19 cellular contexts compared by ENCODE assay signal in genomic region chr15:25181290-25182097, GRCh38.
A peak's percentile ranks its signal among the peaks of the same experiment; 100 is the strongest.
DNase-seq lines count a peak whose midpoint lies in the region; ATAC-seq, FAIRE-seq and TF ChIP-seq lines count a peak whose summit lies in the region.
"Had no signal": no experiment of that assay in that cellular context is flagged by ENCODE, and none has a peak within 500 bp of the region (broad histone marks: within the 10 kb centered on the region; RNA-seq: fewer than 3 reads in every experiment).

No MANE protein-coding gene starts in this region.

- intact Hi-C loops in Right ventricle myocardium inferior (cut with DNase I): no loop called here
- intact Hi-C loops in uterus (cut with DNase I; ENCODE audit: low total_unique reads): no loop called here

- H3K27me3 ChIP-seq in uterus (no peaks in the 10 kb centered on the region), small intestine (ENCODE audit: control insufficient read depth in 2 of 2, insufficient read depth in 2 of 2, low read length in 2 of 2) (no peaks in the 10 kb centered on the region)
- H3K27me3 ChIP-seq: gastrocnemius medialis had no signal

- no peak overlapping the region for H3K4me3 Mint-ChIP-seq in activated naive CD8-positive, alpha-beta T cell treated with anti-CD3 and anti-CD28 coated beads, Interleukin-2, amount 10 ng/mL, durations not matched to agents 7 days and 5 days
- no peak overlapping the region for H3K4me3 Mint-ChIP-seq in activated naive CD8-positive, alpha-beta T cell treated with anti-CD3 and anti-CD28 coated beads, Interleukin-2, amount 50 U/mL, for 24 hours
- H3K4me3 Mint-ChIP-seq: activated naive CD8-positive, alpha-beta T cell treated with anti-CD3 and anti-CD28 coated beads for 36 hours; CD8-positive, alpha-beta memory T cell; immature natural killer cell had no signal

- no peak for ATAC-seq in activated naive CD8-positive, alpha-beta T cell treated with anti-CD3 and anti-CD28 coated beads, Interleukin-2, amount 10 ng/mL, durations not matched to agents 7 days and 5 days (ENCODE audit: low read depth)
- no peak for ATAC-seq in activated naive CD8-positive, alpha-beta T cell treated with anti-CD3 and anti-CD28 coated beads, Interleukin-2, amount 50 U/mL, for 24 hours
- ATAC-seq in Right ventricle myocardium inferior: no peak
- no peak for ATAC-seq in omental fat pad (ENCODE audit: low FRiP score)
- no peak for ATAC-seq in GM18505 (IDR thresholded peaks at IDR 0.05; ENCODE audit: unreplicated experiment)
- ATAC-seq: gastrocnemius medialis, GM12878 had no signal

- H3K27ac ChIP-seq in uterus (no peak overlapping the region), small intestine (ENCODE audit: low read depth in 1 of 2, low read length in 1 of 2) (no peak overlapping the region)
- H3K27ac ChIP-seq: gastrocnemius medialis, prostate gland had no signal

- no peak for FAIRE-seq in small intestine (lab: Jason Lieb, UNC)
- FAIRE-seq: endothelial cell of umbilical vein, GM12878 had no signal

- TF ChIP-seq POLR2A in uterus (IDR thresholded peaks at IDR 0.05) (no peak), GM18505 (IDR thresholded peaks at IDR 0.05; ENCODE audit: borderline replicate concordance, extremely low read depth, insufficient read depth, insufficient read length) (no peak)

- H3K4me1 ChIP-seq in uterus (no peaks in the 10 kb centered on the region), small intestine (ENCODE audit: control insufficient read depth in 2 of 2, insufficient read depth in 1 of 2, low read depth in 1 of 2, low read length in 1 of 2) (no peaks in the 10 kb centered on the region)
- H3K4me1 ChIP-seq: gastrocnemius medialis, prostate gland had no signal

- POLR2A ChIA-PET in activated naive CD8-positive, alpha-beta T cell treated with anti-CD3 and anti-CD28 coated beads, Interleukin-2, amount 10 ng/mL, durations not matched to agents 7 days and 5 days (lab: Charles Lee): no interaction called here

- no peak overlapping the region for H3K27ac Mint-ChIP-seq in activated naive CD8-positive, alpha-beta T cell treated with anti-CD3 and anti-CD28 coated beads, Interleukin-2, amount 10 ng/mL, durations not matched to agents 7 days and 5 days
- H3K27ac Mint-ChIP-seq in activated naive CD8-positive, alpha-beta T cell treated with anti-CD3 and anti-CD28 coated beads, Interleukin-2, amount 50 U/mL, for 24 hours: no peak overlapping the region
- H3K27ac Mint-ChIP-seq: activated naive CD8-positive, alpha-beta T cell treated with anti-CD3 and anti-CD28 coated beads for 36 hours; CD8-positive, alpha-beta memory T cell; immature natural killer cell had no signal

- no peak overlapping the region for H3K4me3 ChIP-seq in uterus
- H3K4me3 ChIP-seq in small intestine (ENCODE audit: low read depth in 1 of 2, low read length in 2 of 2): no peak overlapping the region
- H3K4me3 ChIP-seq: gastrocnemius medialis, GM12878, prostate gland had no signal

- H3K9me3 ChIP-seq in uterus (no peaks in the 10 kb centered on the region), small intestine (ENCODE audit: control insufficient read depth, low read depth) (peaks cover 6% of the 10 kb centered on the region)
- H3K9me3 ChIP-seq: gastrocnemius medialis, prostate gland, SK-N-SH had no signal

- H3K4me1 Mint-ChIP-seq in activated naive CD8-positive, alpha-beta T cell treated with anti-CD3 and anti-CD28 coated beads, Interleukin-2, amount 10 ng/mL, durations not matched to agents 7 days and 5 days: no peaks in the 10 kb centered on the region
- H3K4me1 Mint-ChIP-seq in activated naive CD8-positive, alpha-beta T cell treated with anti-CD3 and anti-CD28 coated beads, Interleukin-2, amount 50 U/mL, for 24 hours: no peaks in the 10 kb centered on the region
- H3K4me1 Mint-ChIP-seq: activated naive CD8-positive, alpha-beta T cell treated with anti-CD3 and anti-CD28 coated beads for 36 hours; CD8-positive, alpha-beta memory T cell; immature natural killer cell had no signal

- H3K27me3 Mint-ChIP-seq in activated naive CD8-positive, alpha-beta T cell treated with anti-CD3 and anti-CD28 coated beads, Interleukin-2, amount 10 ng/mL, durations not matched to agents 7 days and 5 days: no peaks in the 10 kb centered on the region
- H3K27me3 Mint-ChIP-seq in activated naive CD8-positive, alpha-beta T cell treated with anti-CD3 and anti-CD28 coated beads, Interleukin-2, amount 50 U/mL, for 24 hours: no peaks in the 10 kb centered on the region
- H3K27me3 Mint-ChIP-seq: activated naive CD8-positive, alpha-beta T cell treated with anti-CD3 and anti-CD28 coated beads for 36 hours; CD8-positive, alpha-beta memory T cell had no signal

- H3K9me3 Mint-ChIP-seq in activated naive CD8-positive, alpha-beta T cell treated with anti-CD3 and anti-CD28 coated beads, Interleukin-2, amount 10 ng/mL, durations not matched to agents 7 days and 5 days: peaks cover 5% of the 10 kb centered on the region
- peaks cover 7% of the 10 kb centered on the region for H3K9me3 Mint-ChIP-seq in activated naive CD8-positive, alpha-beta T cell treated with anti-CD3 and anti-CD28 coated beads, Interleukin-2, amount 50 U/mL, for 24 hours

- H3K36me3 ChIP-seq in uterus: no peaks in the 10 kb centered on the region
- H3K36me3 ChIP-seq in small intestine (ENCODE audit: control insufficient read depth in 2 of 2, insufficient read depth in 2 of 2, low read length in 2 of 2): no peaks in the 10 kb centered on the region
- H3K36me3 ChIP-seq: gastrocnemius medialis, prostate gland had no signal

- 83 to 88% (median 86%) methylated on average over 17 of the region's 17 CpGs for WGBS in small intestine, 3 donors

- H3K36me3 Mint-ChIP-seq in activated naive CD8-positive, alpha-beta T cell treated with anti-CD3 and anti-CD28 coated beads, Interleukin-2, amount 10 ng/mL, durations not matched to agents 7 days and 5 days: no peaks in the 10 kb centered on the region
- H3K36me3 Mint-ChIP-seq in activated naive CD8-positive, alpha-beta T cell treated with anti-CD3 and anti-CD28 coated beads, Interleukin-2, amount 50 U/mL, for 24 hours (ENCODE audit: low read depth): no peaks in the 10 kb centered on the region
- H3K36me3 Mint-ChIP-seq: activated naive CD8-positive, alpha-beta T cell treated with anti-CD3 and anti-CD28 coated beads for 36 hours; CD8-positive, alpha-beta memory T cell; immature natural killer cell had no signal

- TF ChIP-seq CTCF in omental fat pad (IDR thresholded peaks at IDR 0.05) (no peak), uterus (IDR thresholded peaks at IDR 0.05) (no peak)

- DNase-seq in activated naive CD8-positive, alpha-beta T cell treated with anti-CD3 and anti-CD28 coated beads, Interleukin-2, amount 10 ng/mL, durations not matched to agents 7 days and 5 days: peak; percentile 10
- DNase-seq in activated naive CD8-positive, alpha-beta T cell treated with anti-CD3 and anti-CD28 coated beads, Interleukin-2, amount 50 U/mL, for 24 hours: no peak
- peak; percentile 20 for DNase-seq in Right ventricle myocardium inferior (ENCODE audit: missing footprints)
- DNase-seq in omental fat pad (ENCODE audit: low spot score): peak; percentile 3
- DNase-seq in uterus: peak; percentile 4 to 8
- no peak for DNase-seq in small intestine
- DNase-seq in HK-2 (ENCODE audit: unreplicated experiment): no peak
- DNase-seq: ACHN; activated naive CD8-positive, alpha-beta T cell treated with anti-CD3 and anti-CD28 coated beads for 36 hours; immature natural killer cell; NCI-H146; NCI-H510A; SK-N-SH had no signal

Comparison
In these comparisons a context has a peak if more than half of its experiments do, and no peak if none do; other contexts are left out.
1. DNase-seq: peak in activated naive CD8-positive, alpha-beta T cell treated with anti-CD3 and anti-CD28 coated beads, Interleukin-2, amount 10 ng/mL, durations not matched to agents 7 days and 5 days (single experiment), Right ventricle myocardium inferior (single experiment), omental fat pad (single experiment) and uterus (2 of 2); none in activated naive CD8-positive, alpha-beta T cell treated with anti-CD3 and anti-CD28 coated beads, Interleukin-2, amount 50 U/mL, for 24 hours (single experiment), small intestine (single experiment) and HK-2 (single experiment).